ENCODE assay signal across 34 cellular contexts in genomic region chr12:125852116-125852515, GRCh38.
"Had no signal": no experiment of that assay in that cellular context is flagged by ENCODE, and none has a peak within 500 bp of the region (broad histone marks: within the 10 kb centered on the region; RNA-seq: fewer than 3 reads in every experiment).

No MANE protein-coding gene starts in this region.

- H3K36me3 ChIP-seq: ascending aorta, breast epithelium, SJCRH30 had no signal

- H3K27me3 ChIP-seq: ascending aorta, breast epithelium, SJCRH30 had no signal

- DNase-seq: activated CD4-positive, alpha-beta T cell treated with anti-CD3 and anti-CD28 coated beads, Interleukin-2, amount 10 ng/mL, durations not matched to agents 24 days and 14 days; activated CD4-positive, alpha-beta T cell treated with anti-CD3 and anti-CD28 coated beads, Interleukin-2, amount 50 U/mL, for 4 hours; activated CD8-positive, alpha-beta T cell treated with anti-CD3 and anti-CD28 coated beads for 36 hours; activated effector memory CD4-positive, alpha-beta T cell treated with anti-CD3 and anti-CD28 coated beads, Interleukin-2, amount 50 U/mL, for 16 hours; activated naive CD4-positive, alpha-beta T cell; activated naive CD4-positive, alpha-beta T cell treated with anti-CD3 and anti-CD28 coated beads, Interleukin-2, amount 50 U/mL, for 16 hours; activated naive CD8-positive, alpha-beta T cell treated with anti-CD3 and anti-CD28 coated beads for 36 hours; activated T-cell treated with anti-CD3 and anti-CD28 coated beads, Interleukin-2, amount 50 U/mL, for 1 hour; activated T-cell treated with anti-CD3 and anti-CD28 coated beads, Interleukin-2, amount 50 U/mL, for 72 hours; amygdala; central memory CD4-positive, alpha-beta T cell; Karpas-422; KBM-7; MM.1S; MV-4-11; NCI-H1092; NCI-H146; NCI-H187; NCI-H2029 treated with DMSO at 0.1 percent for 48 hours; NCI-H2107; NCI-H2171; NCI-H510A; NCI-H526; NCI-H748 treated with DMSO at 0.1 percent for 48 hours; NK-92 treated with Interleukin-12 subunit alpha and Interleukin-12 subunit beta, amount 100 ng/mL, for 24 hours; PC-9; SHP77; SJCRH30 had no signal

- ATAC-seq: activated CD8-positive, alpha-beta T cell treated with anti-CD3 and anti-CD28 coated beads for 36 hours; activated T-cell treated with anti-CD3 and anti-CD28 coated beads, Interleukin-2, amount 50 U/mL, for 72 hours; activated T-helper 17 cell treated with anti-CD3 and anti-CD28 coated beads, Interleukin-2, amount 50 U/mL, for 72 hours had no signal

- H3K4me3 ChIP-seq: ascending aorta, breast epithelium, PC-9, SJCRH30, SK-N-MC had no signal

- FAIRE-seq: RCC 7860, TTC549 had no signal
